In genomic region chr1:230760360-230760827, GRCh38 we compare ENCODE assay signal across 17 cellular contexts. TPM values are rescaled to one million over a fixed set of nuclear protein-coding genes. Genes with fewer than 3 reads are reported as not detected.
DNase-seq lines count a peak whose midpoint lies in the region; ATAC-seq, FAIRE-seq and TF ChIP-seq lines count a peak whose summit lies in the region.
"Had no signal": no experiment of that assay in that cellular context is flagged by ENCODE, and none has a peak within 500 bp of the region (broad histone marks: within the 10 kb centered on the region; RNA-seq: fewer than 3 reads in every experiment).

No MANE protein-coding gene starts in this region.

- no peak for FAIRE-seq in urothelium cell line (lab: Jason Lieb, UNC)

- no peak overlapping the region for H3K27ac Mint-ChIP-seq in natural killer cell treated with Interleukin-12 subunit alpha and Interleukin-12 subunit beta and Interleukin-15 and Interleukin-18, amount 100 ng/mL, for 72 hours
- H3K27ac Mint-ChIP-seq: activated CD8-positive, alpha-beta T cell treated with anti-CD3 and anti-CD28 coated beads, Interleukin-2, amount 10 ng/mL, durations not matched to agents 7 days and 5 days; HFFc6 had no signal

- no peaks in the 10 kb centered on the region for H3K4me1 Mint-ChIP-seq in natural killer cell treated with Interleukin-12 subunit alpha and Interleukin-12 subunit beta and Interleukin-15 and Interleukin-18, amount 100 ng/mL, for 72 hours (ENCODE audit: low read depth in 2 of 2)

- DNase-seq in COLO668 (lab: John Stamatoyannopoulos, UW; ENCODE audit: unreplicated experiment) (peak; percentile 54), HT-29 (ENCODE audit: low spot score) (peak; percentile 30), SK-N-DZ (ENCODE audit: low spot score) (peak; percentile 65), iPS-NIHi11 (ENCODE audit: low spot score) (peak; percentile 32), urothelium cell line (ENCODE audit: low spot score) (no peak), thyroid gland (no peak), dedifferentiated amniotic fluid mesenchymal stem cell (ENCODE audit: extremely low spot score) (no peak)
- no peak for DNase-seq in natural killer cell treated with Interleukin-12 subunit alpha and Interleukin-12 subunit beta and Interleukin-15 and Interleukin-18, amount 100 ng/mL, for 72 hours (ENCODE audit: low spot score)
- DNase-seq: activated CD8-positive, alpha-beta T cell treated with anti-CD3 and anti-CD28 coated beads, Interleukin-2, amount 10 ng/mL, durations not matched to agents 7 days and 5 days; activated effector memory CD4-positive, alpha-beta T cell treated with anti-CD3 and anti-CD28 coated beads, Interleukin-2, amount 50 U/mL, for 16 hours; COR-L47; HFFc6; NCI-H510A treated with DMSO at 0.1 percent for 48 hours; T1000 had no signal

- H3K9me3 Mint-ChIP-seq in natural killer cell treated with Interleukin-12 subunit alpha and Interleukin-12 subunit beta and Interleukin-15 and Interleukin-18, amount 100 ng/mL, for 72 hours, result no peaks in the 10 kb centered on the region
- H3K9me3 Mint-ChIP-seq: HFFc6 had no signal

- TF ChIP-seq CTCF in thyroid gland (IDR thresholded peaks at IDR 0.05), result no peak

- no peaks in the 10 kb centered on the region for H3K36me3 Mint-ChIP-seq in natural killer cell treated with Interleukin-12 subunit alpha and Interleukin-12 subunit beta and Interleukin-15 and Interleukin-18, amount 100 ng/mL, for 72 hours

- no peaks in the 10 kb centered on the region for H3K4me1 ChIP-seq in thyroid gland
- H3K4me1 ChIP-seq: ascending aorta had no signal

- no peaks in the 10 kb centered on the region for H3K9me3 ChIP-seq in thyroid gland
- H3K9me3 ChIP-seq: ascending aorta, thoracic aorta had no signal

- H3K27ac ChIP-seq in thyroid gland, result no peak overlapping the region
- H3K27ac ChIP-seq: ascending aorta, thoracic aorta had no signal

- no peak overlapping the region for H3K4me3 ChIP-seq in thyroid gland (replicated peaks in 1 of 3)
- H3K4me3 ChIP-seq: ascending aorta, thoracic aorta had no signal

- H3K27me3 Mint-ChIP-seq in natural killer cell treated with Interleukin-12 subunit alpha and Interleukin-12 subunit beta and Interleukin-15 and Interleukin-18, amount 100 ng/mL, for 72 hours, result peaks cover 15 to 25% of the 10 kb centered on the region in 2 donors

- no peak overlapping the region for H3K4me3 Mint-ChIP-seq in natural killer cell treated with Interleukin-12 subunit alpha and Interleukin-12 subunit beta and Interleukin-15 and Interleukin-18, amount 100 ng/mL, for 72 hours
- H3K4me3 Mint-ChIP-seq: activated CD8-positive, alpha-beta T cell treated with anti-CD3 and anti-CD28 coated beads, Interleukin-2, amount 10 ng/mL, durations not matched to agents 7 days and 5 days; HFFc6 had no signal

- WGBS in thyroid gland, 2 donors, result 59 to 65% methylated on average over 6 to 7 of the region's 7 CpGs

- intact Hi-C loops in thyroid gland (cut with DNase I), result no loop called here

- ATAC-seq in natural killer cell treated with Interleukin-12 subunit alpha and Interleukin-12 subunit beta and Interleukin-15 and Interleukin-18, amount 100 ng/mL, for 72 hours, result no peak
- ATAC-seq: activated CD8-positive, alpha-beta T cell treated with anti-CD3 and anti-CD28 coated beads, Interleukin-2, amount 10 ng/mL, durations not matched to agents 7 days and 5 days had no signal

- no peaks in the 10 kb centered on the region for H3K36me3 ChIP-seq in thyroid gland
- H3K36me3 ChIP-seq: ascending aorta, thoracic aorta had no signal

- TF ChIP-seq POLR2A in thyroid gland (IDR thresholded peaks at IDR 0.05), result no peak

- H3K27me3 ChIP-seq in thyroid gland, result no peaks in the 10 kb centered on the region
- H3K27me3 ChIP-seq: ascending aorta had no signal

RNA-seq across cellular contexts. Expression of gene CAPN9, which starts 13.2 kb away (rescaled TPM):
- 1.2 and 1.8 TPM in 2 replicates for total RNA-seq in HT-29 (2014; rRNA removed; shearing (Covaris generic))
- polyA plus RNA-seq in SK-N-DZ (2014; cell fraction: cytosol; rRNA removed), result not detected in 2 replicates
- not detected in 2 replicates for polyA plus RNA-seq in SK-N-DZ (2014; cell fraction: nucleus; rRNA removed)
- not detected for total RNA-seq in thyroid gland
- not detected for total RNA-seq in natural killer cell treated with Interleukin-12 subunit alpha and Interleukin-12 subunit beta and Interleukin-15 and Interleukin-18, amount 100 ng/mL, for 72 hours
- total RNA-seq: activated CD8-positive, alpha-beta T cell treated with anti-CD3 and anti-CD28 coated beads, Interleukin-2, amount 10 ng/mL, durations not matched to agents 7 days and 5 days; ascending aorta; HFFc6; mononuclear cell had no signal

RNA-seq across cellular contexts. Expression of gene AGT, which starts 46.5 kb away (rescaled TPM):
- total RNA-seq in HT-29 (2014; rRNA removed; shearing (Covaris generic)), result 0.76 and 1.5 TPM in 2 replicates
- 0.05 and 0.22 TPM in 2 replicates for polyA plus RNA-seq in SK-N-DZ (2014; cell fraction: cytosol; rRNA removed)
- polyA plus RNA-seq in SK-N-DZ (2014; cell fraction: nucleus; rRNA removed), result not detected in 2 replicates
- 10 to 100 TPM in 1 of 4 donors, 1 to 10 TPM in 3; 4.0 to 14.4 (median 8.7) TPM for total RNA-seq in thyroid gland
- total RNA-seq in natural killer cell treated with Interleukin-12 subunit alpha and Interleukin-12 subunit beta and Interleukin-15 and Interleukin-18, amount 100 ng/mL, for 72 hours, result not detected
- total RNA-seq: activated CD8-positive, alpha-beta T cell treated with anti-CD3 and anti-CD28 coated beads, Interleukin-2, amount 10 ng/mL, durations not matched to agents 7 days and 5 days; mononuclear cell had no signal

Comparison
In these comparisons a context has a peak if more than half of its experiments do, and no peak if none do; other contexts are left out.
1. DNase-seq: peak in COLO668 (single experiment), HT-29 (single experiment), SK-N-DZ (single experiment) and iPS-NIHi11 (single experiment); none in urothelium cell line (single experiment), thyroid gland (0 of 2), natural killer cell treated with Interleukin-12 subunit alpha and Interleukin-12 subunit beta and Interleukin-15 and Interleukin-18, amount 100 ng/mL, for 72 hours (single experiment) and dedifferentiated amniotic fluid mesenchymal stem cell (single experiment).